Comparison of ENCODE assay signal across 7 cellular contexts in the genomic region with DNA sequence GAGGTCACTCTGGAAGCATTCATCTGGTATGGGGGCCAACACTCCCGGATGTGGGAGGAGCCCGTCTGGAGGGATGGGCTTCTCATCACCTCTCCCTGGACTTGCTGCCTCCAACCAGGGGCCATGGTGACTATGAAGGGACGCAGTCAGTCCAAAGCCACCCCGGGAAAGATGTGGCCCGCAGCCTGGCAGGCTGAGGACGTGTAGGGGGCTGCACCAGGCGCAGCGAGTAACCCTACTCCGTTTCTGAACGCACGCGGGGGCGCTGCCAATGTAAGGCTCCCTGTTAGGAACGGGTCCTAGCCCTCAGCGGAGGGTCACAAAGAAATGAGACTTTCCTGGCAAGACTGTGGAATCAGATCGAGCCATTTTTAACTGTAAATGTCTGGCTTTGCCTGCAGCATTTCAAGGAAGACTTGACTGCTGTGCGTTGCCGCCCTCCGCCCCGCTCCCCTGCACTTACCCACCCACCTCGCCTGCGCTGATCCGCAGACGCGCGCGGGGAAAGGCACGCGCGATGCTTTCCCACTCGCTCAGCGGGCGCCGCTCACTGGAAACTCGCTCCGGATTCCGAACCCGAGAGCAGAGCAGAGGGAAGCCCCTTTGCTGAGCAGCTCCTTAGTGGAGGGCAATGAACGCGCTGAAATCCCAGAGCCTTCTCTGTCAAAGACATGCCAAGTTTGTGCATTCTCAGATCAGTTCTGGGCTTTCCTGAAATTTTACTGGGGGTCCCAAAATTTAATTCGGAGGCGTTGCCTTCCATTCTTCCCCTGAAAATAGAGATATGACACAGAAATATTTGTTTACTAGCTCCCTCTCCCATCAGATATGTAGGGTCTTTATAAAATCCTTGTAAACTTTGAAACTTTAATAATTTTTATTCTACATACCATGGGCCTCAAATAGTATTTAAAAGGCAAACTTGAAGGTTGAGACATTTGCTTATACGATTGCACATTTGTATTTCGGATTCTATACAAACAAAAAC. TPM values are rescaled to one million over a fixed set of nuclear protein-coding genes. Genes with fewer than 3 reads are reported as not detected.
DNase-seq lines count a peak whose midpoint lies in the region; ATAC-seq and TF ChIP-seq lines count a peak whose summit lies in the region.

No MANE protein-coding gene starts in this region.

- no peak overlapping the region for H3K9ac ChIP-seq in subcutaneous abdominal adipose tissue (ENCODE audit: low read length in 5 of 5)

- H3K9me3 ChIP-seq in body of pancreas (no peaks in the 10 kb centered on the region), subcutaneous abdominal adipose tissue (ENCODE audit: control insufficient read depth in 5 of 5, low read length in 5 of 5) (no peaks in the 10 kb centered on the region)
- H3K9me3 ChIP-seq in CD8-positive, alpha-beta T cell (ENCODE audit: low read length): no peaks in the 10 kb centered on the region

- H3K27ac Mint-ChIP-seq in CD8-positive, alpha-beta T cell: no peak overlapping the region

- no peaks in the 10 kb centered on the region for H3K36me3 Mint-ChIP-seq in CD8-positive, alpha-beta T cell

- WGBS in body of pancreas, 2 donors: 6 to 10% methylated on average over 25 to 44 of the region's 44 CpGs

- POLR2A ChIA-PET in CD8-positive, alpha-beta T cell (lab: Charles Lee): no interaction called here

- TF ChIP-seq POLR2A in body of pancreas (IDR thresholded peaks at IDR 0.05): peak in 1 of 3 donors; percentile 29

- peaks cover 56% of the 10 kb centered on the region for H3K27me3 Mint-ChIP-seq in CD8-positive, alpha-beta T cell (ENCODE audit: low read depth)

- CTCF ChIA-PET in CD8-positive, alpha-beta T cell (lab: Charles Lee): no interaction called here

- no peak overlapping the region for H3K27ac ChIP-seq in body of pancreas
- H3K27ac ChIP-seq in subcutaneous abdominal adipose tissue (ENCODE audit: low read depth, low read length): no peak overlapping the region
- no peak overlapping the region for H3K27ac ChIP-seq in CD8-positive, alpha-beta T cell (ENCODE audit: low read depth, low read length)

- intact Hi-C loops in body of pancreas (cut with DNase I): no loop called here
- intact Hi-C loops in left colon (cut with DNase I, micrococcal nuclease): no loop called here
- intact Hi-C loops in CD8-positive, alpha-beta T cell (cut with DNase I, micrococcal nuclease): no loop called here

- TF ChIP-seq CTCF in body of pancreas (IDR thresholded peaks at IDR 0.05): no peak
- no peak for TF ChIP-seq CTCF in CD8-positive, alpha-beta T cell (IDR thresholded peaks at IDR 0.05)

- H3K4me3 ChIP-seq in body of pancreas (peak overlapping the region in 1 of 2 donors; percentile 9), subcutaneous abdominal adipose tissue (ENCODE audit: low read depth in 1 of 5, low read length in 5 of 5) (peak overlapping the region; percentile 29 to 60 (median 58))
- no peak overlapping the region for H3K4me3 ChIP-seq in CD8-positive, alpha-beta T cell (ENCODE audit: low read depth, low read length)

- H3K4me1 ChIP-seq in body of pancreas (peaks cover 20% of the 10 kb centered on the region), subcutaneous abdominal adipose tissue (ENCODE audit: control insufficient read depth in 5 of 5, insufficient read depth in 5 of 5, low read length in 5 of 5) (peaks cover 0 to 10% (median 8%) of the 10 kb centered on the region in 5 donors)
- peaks cover 7% of the 10 kb centered on the region for H3K4me1 ChIP-seq in CD8-positive, alpha-beta T cell (ENCODE audit: insufficient read depth, low read length)

- H3K36me3 ChIP-seq in body of pancreas (replicated peaks in 1 of 2; ENCODE audit: insufficient read depth in 1 of 2, low read depth in 2 of 2) (no peaks in the 10 kb centered on the region), subcutaneous abdominal adipose tissue (ENCODE audit: control insufficient read depth in 5 of 5, insufficient read depth in 5 of 5, low read length in 5 of 5) (no peaks in the 10 kb centered on the region)
- no peaks in the 10 kb centered on the region for H3K36me3 ChIP-seq in CD8-positive, alpha-beta T cell (ENCODE audit: insufficient read depth, low read length)

- H3K4me1 Mint-ChIP-seq in CD8-positive, alpha-beta T cell (ENCODE audit: low read depth): peaks cover 6% of the 10 kb centered on the region

- ATAC-seq in body of pancreas (peak; percentile 66), left colon (peak; percentile 62)
- ATAC-seq in CD8-positive, alpha-beta T cell: no peak

- peak; percentile 68 for DNase-seq in LoVo (ENCODE audit: low spot score)
- DNase-seq in body of pancreas: peak in 3 of 4 donors; percentile 25 to 53 (median 45)
- DNase-seq in left colon: peak in 1 of 2 donors; percentile 33
- no peak for DNase-seq in CD8-positive, alpha-beta T cell
- no peak for DNase-seq in activated gamma-delta T cell (lab: John Stamatoyannopoulos, UW)
- DNase-seq in activated CD4-positive, alpha-beta T cell treated with anti-CD3 and anti-CD28 coated beads for 1 hour: no peak

- H3K9me3 Mint-ChIP-seq in CD8-positive, alpha-beta T cell: no peaks in the 10 kb centered on the region

- peaks cover 0 to 7% of the 10 kb centered on the region in 2 donors for H3K27me3 ChIP-seq in body of pancreas
- peaks cover 14 to 36% (median 16%) of the 10 kb centered on the region in 5 donors for H3K27me3 ChIP-seq in subcutaneous abdominal adipose tissue (ENCODE audit: control insufficient read depth in 5 of 5, insufficient read depth in 4 of 5, low read length in 5 of 5)
- peaks cover 17% of the 10 kb centered on the region for H3K27me3 ChIP-seq in CD8-positive, alpha-beta T cell (ENCODE audit: insufficient read depth, low read length)

- no peak overlapping the region for H3K4me3 Mint-ChIP-seq in CD8-positive, alpha-beta T cell

RNA-seq across cellular contexts. Expression of a gene that starts 54.9 kb away (rescaled TPM):
- total RNA-seq in body of pancreas: 10 to 100 TPM; 12.7 to 23.7 TPM
- total RNA-seq in left colon: 10 to 100 TPM; 11.8 to 13.4 TPM
- not detected for total RNA-seq in CD8-positive, alpha-beta T cell

Comparison
In these comparisons a context has a peak if more than half of its experiments do, and no peak if none do; other contexts are left out.
1. DNase-seq: peak in LoVo (single experiment) and body of pancreas (3 of 4); none in CD8-positive, alpha-beta T cell (0 of 7), activated gamma-delta T cell (single experiment) and activated CD4-positive, alpha-beta T cell treated with anti-CD3 and anti-CD28 coated beads for 1 hour (single experiment).
2. RNA of a gene that starts 54.9 kb away (total RNA-seq): 12.7 to 23.7 TPM in body of pancreas and 11.8 to 13.4 TPM in left colon; not detected in CD8-positive, alpha-beta T cell; every median in the first group is over 10 times any median in the second.